In the genomic region with DNA sequence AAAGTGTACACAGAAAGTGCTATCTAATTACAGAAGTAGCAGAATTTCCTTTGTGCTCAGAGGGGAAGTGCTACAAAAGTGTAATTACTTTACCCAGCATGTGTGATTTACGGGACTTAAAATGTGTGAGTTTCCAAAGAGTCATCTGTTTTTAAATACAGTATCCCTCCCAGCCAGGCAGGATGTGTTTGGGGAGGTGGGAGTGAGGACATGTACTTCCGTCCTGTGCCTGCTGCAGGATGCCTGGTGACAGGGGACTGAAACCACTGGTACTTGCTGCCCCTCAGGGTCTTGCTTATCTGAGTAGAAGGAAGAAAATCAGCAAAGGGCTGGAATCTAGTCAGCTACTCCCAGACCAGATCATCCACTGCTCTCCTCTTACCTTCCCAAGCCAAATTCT, we compare ENCODE assay signal across 7 cellular contexts.
DNase-seq lines count a peak whose midpoint lies in the region; ATAC-seq and TF ChIP-seq lines count a peak whose summit lies in the region.
"Not testable (repeated sequence)": the region's sequence is repeated elsewhere in the genome, so short reads cannot be mapped to it uniquely, and the experiment has no call there.

No MANE protein-coding gene starts in this region.

- H3K36me3 Mint-ChIP-seq in GM23338 (ENCODE audit: low read depth); WTC11: not testable (repeated sequence)

- not testable (repeated sequence) for H3K9me2 ChIP-seq in GM23338 (ENCODE audit: insufficient read depth)

- POLR2A ChIA-PET in WTC11 (lab: Charles Lee): not testable (repeated sequence)

- H3K79me2 ChIP-seq in GM23338 (replicated peaks; ENCODE audit: insufficient read depth): not testable (repeated sequence)

- H3F3A ChIP-seq in GM23338 (replicated peaks; ENCODE audit: low read depth): not testable (repeated sequence)

- H3K4me2 ChIP-seq in GM23338: not testable (repeated sequence)

- H3K27me3 ChIP-seq in GM23338 (ENCODE audit: insufficient read depth); heart right ventricle; right lobe of liver: not testable (repeated sequence)

- H3K27me3 Mint-ChIP-seq in GM23338 (ENCODE audit: insufficient read depth, low read depth, poor library complexity); WTC11 (ENCODE audit: low read depth): not testable (repeated sequence)

- not testable (repeated sequence) for H3K36me3 ChIP-seq in GM23338 (ENCODE audit: insufficient read depth); heart right ventricle; right lobe of liver

- not testable (repeated sequence) for TF ChIP-seq CTCF in GM23338 (conservative IDR thresholded peaks at IDR 0.05; ENCODE audit: low read depth in 2 of 2); WTC11 (IDR thresholded peaks at IDR 0.05); heart right ventricle (IDR thresholded peaks at IDR 0.05); right lobe of liver (IDR thresholded peaks at IDR 0.05)

- H2AFZ ChIP-seq in GM23338: not testable (repeated sequence)

- CTCF ChIA-PET in WTC11 (lab: Charles Lee): not testable (repeated sequence)

- not testable (repeated sequence) for H4K20me1 ChIP-seq in GM23338 (replicated peaks; ENCODE audit: insufficient read depth)

- not testable (repeated sequence) for TF ChIP-seq POLR2A in right lobe of liver (IDR thresholded peaks at IDR 0.05)

- intact Hi-C loops in Right ventricle myocardium inferior (cut with DNase I); Right ventricle myocardium superior (cut with DNase I); heart right ventricle (cut with DNase I); left ventricle myocardium superior (cut with micrococcal nuclease); right lobe of liver (cut with DNase I): not testable (repeated sequence)

- not testable (repeated sequence) for DNase-seq in GM23338 (ENCODE audit: low spot score); WTC11 (ENCODE audit: low spot score); Right ventricle myocardium inferior (ENCODE audit: missing footprints); Right ventricle myocardium superior; heart right ventricle; left ventricle myocardium superior; right lobe of liver

- not testable (repeated sequence) for H3K4me3 Mint-ChIP-seq in GM23338, WTC11

- H3K4me1 Mint-ChIP-seq in GM23338, WTC11: not testable (repeated sequence)

- H3K4me1 ChIP-seq in GM23338 (ENCODE audit: insufficient read depth); heart right ventricle; right lobe of liver: not testable (repeated sequence)

- ATAC-seq in GM23338 (peak; percentile 26), WTC11 (peak; percentile 38), Right ventricle myocardium inferior (peak; percentile 55), Right ventricle myocardium superior (ENCODE audit: poor library complexity) (peak; percentile 32), heart right ventricle (peak; percentile 43 to 79 (median 66)), left ventricle myocardium superior (peak; percentile 46), right lobe of liver (peak; percentile 24 to 70 (median 55))

- not testable (repeated sequence) for H3K4me3 ChIP-seq in GM23338, heart right ventricle, right lobe of liver

- WGBS in heart right ventricle, 2 donors: no CpG with 5 or more reads among the region's 2 CpGs
- WGBS in right lobe of liver (ENCODE audit: insufficient coverage, low coverage, low lambda C conversion rate, missing lambda C conversion rate): no CpG with 5 or more reads among the region's 2 CpGs

- H3K9me3 ChIP-seq in heart right ventricle, right lobe of liver: not testable (repeated sequence)

- H3K27ac Mint-ChIP-seq in GM23338, WTC11: not testable (repeated sequence)

- H3K9me3 Mint-ChIP-seq in GM23338, WTC11: not testable (repeated sequence)

- H3K27ac ChIP-seq in GM23338 (ENCODE audit: low read depth); heart right ventricle; right lobe of liver: not testable (repeated sequence)
